18 cellular contexts compared by ENCODE assay signal in the genomic region with DNA sequence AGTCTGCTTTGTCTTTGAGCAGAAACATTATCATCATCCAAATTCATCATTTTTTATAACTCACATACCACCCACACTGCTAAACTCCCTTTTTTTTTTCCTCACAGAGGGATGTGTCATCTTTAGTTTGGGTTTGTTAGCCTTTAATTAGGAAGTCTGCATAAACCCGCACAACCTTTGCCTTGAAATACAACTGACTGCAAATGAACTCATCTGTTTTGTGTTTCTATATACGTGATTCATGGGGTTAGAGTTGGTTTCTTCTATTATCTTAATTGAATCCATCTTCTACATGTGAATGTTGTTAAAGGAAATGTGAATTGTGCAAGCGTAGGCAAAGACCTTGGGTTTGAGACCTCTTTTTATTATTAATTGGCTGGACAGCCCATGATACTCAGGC.
"Had no signal": no experiment of that assay in that cellular context is flagged by ENCODE, and none has a peak within 500 bp of the region (broad histone marks: within the 10 kb centered on the region; RNA-seq: fewer than 3 reads in every experiment).

No MANE protein-coding gene starts in this region.

- FAIRE-seq: islet of Langerhans, urothelium cell line had no signal

- H3K27me3 ChIP-seq: tibial nerve had no signal

- H3K36me3 Mint-ChIP-seq: activated naive CD8-positive, alpha-beta T cell had no signal

- H3K4me3 ChIP-seq: tibial nerve had no signal

- H3K36me3 ChIP-seq: tibial nerve had no signal

- H3K9me3 Mint-ChIP-seq: effector memory CD8-positive, alpha-beta T cell had no signal

- H3K4me1 Mint-ChIP-seq: neural crest cell had no signal

- H3K27ac Mint-ChIP-seq: activated naive CD8-positive, alpha-beta T cell; effector memory CD8-positive, alpha-beta T cell had no signal

- H3K4me1 ChIP-seq: tibial nerve had no signal

- H3K4me3 Mint-ChIP-seq: activated naive CD8-positive, alpha-beta T cell; effector memory CD8-positive, alpha-beta T cell; neural crest cell had no signal

- DNase-seq: activated CD4-positive, CD25-positive, alpha-beta regulatory T cell treated with anti-CD3 and anti-CD28 coated beads, Interleukin-2, amount 50 U/mL, for 72 hours; activated gamma-delta T cell treated with Interleukin-2 at 50 U/mL for 16 hours; amniotic stem cell; dermis blood vessel endothelial cell; effector memory CD8-positive, alpha-beta T cell; left colon; retina; stimulated activated naive CD4-positive, alpha-beta T cell; substantia nigra; SW 1271; T-helper 2 cell had no signal

- H3K9me3 ChIP-seq: tibial nerve had no signal

- ATAC-seq: effector memory CD8-positive, alpha-beta T cell; left colon had no signal

- H3K27ac ChIP-seq: epithelial cell of prostate, tibial nerve, VCaP had no signal
